Comparison of ENCODE assay signal across 19 cellular contexts in genomic region chr9:126564716-126565115, GRCh38. TPM values are rescaled to one million over a fixed set of nuclear protein-coding genes. Genes with fewer than 3 reads are reported as not detected.
DNase-seq lines count a peak whose midpoint lies in the region; FAIRE-seq and TF ChIP-seq lines count a peak whose summit lies in the region.
"Had no signal": no experiment of that assay in that cellular context is flagged by ENCODE, and none has a peak within 500 bp of the region (broad histone marks: within the 10 kb centered on the region; RNA-seq: fewer than 3 reads in every experiment).

No MANE protein-coding gene starts in this region.

- H3K23me2 ChIP-seq in H9 (ENCODE audit: insufficient read length, low read depth, low read length, poor library complexity, severe bottlenecking) = no peaks in the 10 kb centered on the region

- H2BK12ac ChIP-seq in H9 (ENCODE audit: insufficient read length, low read depth, low read length) (no peak overlapping the region), neuronal stem cell (ENCODE audit: low read length) (no peak overlapping the region)

- H4K5ac ChIP-seq in H9 (ENCODE audit: insufficient read length, low read depth, low read length) = no peak overlapping the region

- H3K79me1 ChIP-seq in H9 (ENCODE audit: insufficient read depth, low read depth, low read length, poor library complexity, severe bottlenecking) (no peaks in the 10 kb centered on the region), neuronal stem cell (ENCODE audit: low read depth, low read length) (no peaks in the 10 kb centered on the region)

- H3K4me1 Mint-ChIP-seq in H9 = no peaks in the 10 kb centered on the region
- H3K4me1 Mint-ChIP-seq: activated CD4-positive, alpha-beta memory T cell treated with anti-CD3 and anti-CD28 coated beads, Interleukin-2, amount 10 ng/mL, durations not matched to agents 7 days and 5 days had no signal

- H2AK5ac ChIP-seq in H9 (ENCODE audit: insufficient read length, low read length) (no peak overlapping the region), neuronal stem cell (ENCODE audit: low read depth, low read length) (peak overlapping the region; percentile 66)

- H2BK15ac ChIP-seq in H9 (ENCODE audit: low read depth, low read length) = no peak overlapping the region
- H2BK15ac ChIP-seq in neuronal stem cell (ENCODE audit: low read length) = no peak overlapping the region

- no peak overlapping the region for H2BK20ac ChIP-seq in H9 (ENCODE audit: low read depth, low read length, poor library complexity, severe bottlenecking)

- no peaks in the 10 kb centered on the region for H3K4me1 ChIP-seq in H9 (ENCODE audit: insufficient read depth, low read length)
- H3K4me1 ChIP-seq in neuronal stem cell (ENCODE audit: control insufficient read depth in 2 of 2, insufficient read depth in 1 of 2, low read depth in 1 of 2, low read length in 2 of 2) = peaks cover 0 to 1% of the 10 kb centered on the region in 2 donors
- H3K4me1 ChIP-seq: psoas muscle had no signal

- H3K79me2 ChIP-seq in H9 (ENCODE audit: insufficient read depth, low read length) = no peaks in the 10 kb centered on the region

- H2BK120ac ChIP-seq in H9 (ENCODE audit: low read depth, low read length, poor library complexity, severe bottlenecking) = no peak overlapping the region
- no peak overlapping the region for H2BK120ac ChIP-seq in neuronal stem cell (ENCODE audit: low read depth, low read length)

- no peaks in the 10 kb centered on the region for H3K36me3 ChIP-seq in brain microvascular endothelial cell (replicated peaks)
- H3K36me3 ChIP-seq in neuronal stem cell (replicated peaks in 1 of 2; ENCODE audit: control insufficient read depth in 2 of 2, insufficient read depth in 2 of 2, low read length in 2 of 2) = no peaks in the 10 kb centered on the region

- H3K4me3 ChIP-seq in brain microvascular endothelial cell (ENCODE audit: low read depth, low read length) = no peak overlapping the region
- peak overlapping the region in 1 of 2 donors; percentile 12 for H3K4me3 ChIP-seq in neuronal stem cell (ENCODE audit: low read length in 2 of 2)
- H3K4me3 ChIP-seq: coronary artery, psoas muscle, SK-N-MC had no signal

- H3T11ph ChIP-seq in H9 (ENCODE audit: low read length) = no peak overlapping the region

- in situ Hi-C loops in brain microvascular endothelial cell (cut with HindIII; ENCODE audit: low pct_ligation_motif_present, low sequenced_read_pairs) = no loop called here

- H2AFZ ChIP-seq in H9 (ENCODE audit: low read length) (no peak overlapping the region), neuronal stem cell (ENCODE audit: low read length) (no peak overlapping the region)

- no peaks in the 10 kb centered on the region for H4K20me1 ChIP-seq in H9 (ENCODE audit: control insufficient read depth, insufficient read depth, insufficient read length)

- H3K27me3 Mint-ChIP-seq in H9 (ENCODE audit: low read depth) = peaks cover 62% of the 10 kb centered on the region

- H3K18ac ChIP-seq in H9 (ENCODE audit: insufficient read length, low read depth, low read length) (no peak overlapping the region), neuronal stem cell (ENCODE audit: low read length) (no peak overlapping the region)

- H4K8ac ChIP-seq in H9 (replicated peaks; ENCODE audit: insufficient read length, low read depth, low read length) = no peak overlapping the region
- no peak overlapping the region for H4K8ac ChIP-seq in neuronal stem cell (ENCODE audit: low read depth, low read length)

- H3K4me2 ChIP-seq in H9 (ENCODE audit: insufficient read depth, insufficient read length, low read length) (no peak overlapping the region), neuronal stem cell (ENCODE audit: insufficient read depth, low read length, poor library complexity, severe bottlenecking) (no peak overlapping the region)

- no peak overlapping the region for H2BK5ac ChIP-seq in H9 (ENCODE audit: insufficient read length, low read length)
- no peak overlapping the region for H2BK5ac ChIP-seq in neuronal stem cell (ENCODE audit: low read length)

- H3K9me3 ChIP-seq in H9 (ENCODE audit: control insufficient read depth, low read depth, low read length) (no peaks in the 10 kb centered on the region), neuronal stem cell (replicated peaks in 1 of 2; ENCODE audit: control insufficient read depth in 2 of 2, insufficient read depth in 1 of 2, low read depth in 1 of 2, low read length in 2 of 2) (no peaks in the 10 kb centered on the region)
- H3K9me3 ChIP-seq: psoas muscle had no signal

- H3K36me3 Mint-ChIP-seq in H9 (ENCODE audit: insufficient read depth in 1 of 3, low read depth in 3 of 3) = no peaks in the 10 kb centered on the region

- H3K27me3 ChIP-seq in H9 (ENCODE audit: insufficient read depth, low read length) = no peaks in the 10 kb centered on the region
- peaks cover 16% of the 10 kb centered on the region for H3K27me3 ChIP-seq in brain microvascular endothelial cell (replicated peaks)
- peaks cover 0 to 42% (median 2%) of the 10 kb centered on the region in 3 experiments for H3K27me3 ChIP-seq in neuronal stem cell (ENCODE audit: control insufficient read depth in 3 of 3, insufficient read depth in 3 of 3, low read depth in 1 of 3, low read length in 3 of 3)

- no peak overlapping the region for H3K4me3 Mint-ChIP-seq in H9
- H3K4me3 Mint-ChIP-seq: activated CD4-positive, alpha-beta memory T cell treated with anti-CD3 and anti-CD28 coated beads, Interleukin-2, amount 10 ng/mL, durations not matched to agents 7 days and 5 days had no signal

- H3K56ac ChIP-seq in H9 (ENCODE audit: insufficient read length, low read depth, low read length) = no peak overlapping the region

- no peak for FAIRE-seq in D721Med (lab: Jason Lieb, UNC)
- FAIRE-seq: kidney had no signal

- H3K27ac ChIP-seq in H9 (ENCODE audit: insufficient read length, low read depth, low read length) (no peak overlapping the region), brain microvascular endothelial cell (no peak overlapping the region), neuronal stem cell (replicated peaks; ENCODE audit: low read length) (no peak overlapping the region)
- H3K27ac ChIP-seq: coronary artery, psoas muscle, SK-N-MC had no signal

- no peak overlapping the region for H3K27ac Mint-ChIP-seq in H9
- H3K27ac Mint-ChIP-seq: activated CD4-positive, alpha-beta memory T cell treated with anti-CD3 and anti-CD28 coated beads, Interleukin-2, amount 10 ng/mL, durations not matched to agents 7 days and 5 days; activated T-helper 2 cell treated with anti-CD3 and anti-CD28 coated beads, Interferon-gamma antibody, Interleukin-2, Interleukin-4, amounts not matched to agents 10 μg/mL and 5 μg/mL and 100 μg/mL, durations not matched to agents 14 hours and 24 hours and 36 hours had no signal

- no peak overlapping the region for H3K4ac ChIP-seq in H9 (ENCODE audit: low read depth, low read length)
- no peak overlapping the region for H3K4ac ChIP-seq in neuronal stem cell (ENCODE audit: low read length)

- no peak for DNase-seq in D721Med (ENCODE audit: insufficient read length, low spot score)
- peak; percentile 70 for DNase-seq in H9
- no peak for DNase-seq in brain microvascular endothelial cell
- no peak for DNase-seq in neuronal stem cell (ENCODE audit: low spot score)
- no peak for DNase-seq in GOT3 (lab: John Stamatoyannopoulos, UW)
- DNase-seq in occipital lobe (lab: John Stamatoyannopoulos, UW) = no peak
- DNase-seq in GM19240 (ENCODE audit: insufficient read length, low spot score) = no peak
- DNase-seq: activated CD4-positive, alpha-beta memory T cell treated with anti-CD3 and anti-CD28 coated beads, Interleukin-2, amount 10 ng/mL, durations not matched to agents 7 days and 5 days; amygdala; erythroblast; IMR-90; kidney; NCI-H1417 treated with DMSO at 0.1 percent for 48 hours; NCI-H345; psoas muscle; stimulated activated CD4-positive, alpha-beta T cell treated with anti-CD3 and anti-CD28 coated beads, Interleukin-15, amount 100 ng/mL, for 24 hours had no signal

- no CpG with 5 or more reads among the region's 5 CpGs for WGBS in H9 (ENCODE audit: extremely low coverage, insufficient read length, low lambda C conversion rate)
- no CpG with 5 or more reads among the region's 5 CpGs for WGBS in neuronal stem cell (ENCODE audit: extremely low coverage in 2 of 2, insufficient read length in 2 of 2, insufficient replicate concordance in 1 of 2), 2 donors

- H3K9ac ChIP-seq in H9 (ENCODE audit: extremely low read depth, insufficient read length, low read length) (no peak overlapping the region), neuronal stem cell (ENCODE audit: low read depth, low read length, poor library complexity) (peak overlapping the region; percentile 17)

- H3K14ac ChIP-seq in H9 (ENCODE audit: insufficient read depth, low read length) = no peak overlapping the region
- no peak overlapping the region for H3K14ac ChIP-seq in neuronal stem cell (ENCODE audit: low read length)

- H3K23ac ChIP-seq in H9 (ENCODE audit: insufficient read length, low read depth, low read length) (no peak overlapping the region), neuronal stem cell (ENCODE audit: low read depth, low read length, poor library complexity) (no peak overlapping the region)

- H3K9me3 Mint-ChIP-seq in H9 = no peaks in the 10 kb centered on the region
- H3K9me3 Mint-ChIP-seq: activated CD4-positive, alpha-beta memory T cell treated with anti-CD3 and anti-CD28 coated beads, Interleukin-2, amount 10 ng/mL, durations not matched to agents 7 days and 5 days; activated T-helper 2 cell treated with anti-CD3 and anti-CD28 coated beads, Interferon-gamma antibody, Interleukin-2, Interleukin-4, amounts not matched to agents 10 μg/mL and 5 μg/mL and 100 μg/mL, durations not matched to agents 14 hours and 24 hours and 36 hours had no signal

- H4K91ac ChIP-seq in H9 (ENCODE audit: insufficient read length, low read depth, low read length) (no peak overlapping the region), neuronal stem cell (ENCODE audit: low read depth, low read length, poor library complexity) (no peak overlapping the region)

- TF ChIP-seq CTCF in D721Med (IDR thresholded peaks at IDR 0.05; ENCODE audit: insufficient read depth, missing control alignments) (peak; percentile 3), H9 (conservative IDR thresholded peaks at IDR 0.05) (peak; percentile 65), brain microvascular endothelial cell (IDR thresholded peaks at IDR 0.05; ENCODE audit: low read depth, low read length, missing control alignments) (peak; percentile 36)

RNA-seq across cellular contexts. Expression of gene LMX1B, which starts 49.0 kb away (rescaled TPM):
- 0.70 and 0.85 TPM in 2 replicates for total RNA-seq in H9 (2021)
- 0.22 TPM for polyA plus RNA-seq in neuronal stem cell (2013, experiment 1 of 2)
- polyA plus RNA-seq in neuronal stem cell (2013, experiment 2 of 2) = 0.18 TPM
- not detected for total RNA-seq in occipital lobe
- total RNA-seq: activated CD4-positive, alpha-beta memory T cell treated with anti-CD3 and anti-CD28 coated beads, Interleukin-2, amount 10 ng/mL, durations not matched to agents 7 days and 5 days; activated T-helper 2 cell treated with anti-CD3 and anti-CD28 coated beads, Interferon-gamma antibody, Interleukin-2, Interleukin-4, amounts not matched to agents 10 μg/mL and 5 μg/mL and 100 μg/mL, durations not matched to agents 14 hours and 24 hours and 36 hours; IMR-90 had no signal
- polyA plus RNA-seq: IMR-90 had no signal

Comparison
In these comparisons a context has a peak if more than half of its experiments do, and no peak if none do; other contexts are left out.
1. CTCF ChIP-seq: peak in every context shown above with its lines; median percentile 65 in H9; 36 in brain microvascular endothelial cell; 3 in D721Med.